ENCODE assay signal across 21 cellular contexts in genomic region chr14:99093532-99094517, GRCh38.
A peak's percentile ranks its signal among the peaks of the same experiment; 100 is the strongest.
DNase-seq lines count a peak whose midpoint lies in the region; ATAC-seq, FAIRE-seq and TF ChIP-seq lines count a peak whose summit lies in the region.
"Had no signal": no experiment of that assay in that cellular context is flagged by ENCODE, and none has a peak within 500 bp of the region (broad histone marks: within the 10 kb centered on the region; RNA-seq: fewer than 3 reads in every experiment).

No MANE protein-coding gene starts in this region.

- H3K27me3 Mint-ChIP-seq in MCF 10A (ENCODE audit: insufficient read depth, unreplicated experiment): no peaks in the 10 kb centered on the region
- no peaks in the 10 kb centered on the region for H3K27me3 Mint-ChIP-seq in WTC11 (ENCODE audit: low read depth)
- H3K27me3 Mint-ChIP-seq in activated T-helper 1 cell treated with anti-CD3 and anti-CD28 coated beads, Interleukin-12 subunit alpha, Interleukin-12 subunit beta, Interleukin-2, Interleukin-4 antibody, amounts not matched to agents 30 ng/mL and 10 ng/mL and 1 ng/mL, durations not matched to agents 14 hours and 24 hours and 36 hours (ENCODE audit: insufficient read depth): no peaks in the 10 kb centered on the region
- H3K27me3 Mint-ChIP-seq: naive thymus-derived CD4-positive, alpha-beta T cell had no signal

- BruUV-seq in MCF 10A (replicated peaks; lab: Mats Ljungman, UMichigan): no TSS peak

- TF ChIP-seq CTCF in breast epithelium (IDR thresholded peaks at IDR 0.05): no peak
- TF ChIP-seq CTCF in MCF 10A (IDR thresholded peaks at IDR 0.05; ENCODE audit: unreplicated experiment): no peak
- no peak for TF ChIP-seq CTCF in WTC11 (IDR thresholded peaks at IDR 0.05)
- TF ChIP-seq CTCF in keratinocyte (optimal IDR thresholded peaks at IDR 0.05 in 1 of 3, IDR thresholded peaks at IDR 0.05 in 1 of 3, conservative IDR thresholded peaks at IDR 0.05 in 1 of 3; ENCODE audit: extremely low read depth in 1 of 3, insufficient read depth in 2 of 3, low read length in 3 of 3): no peak
- TF ChIP-seq CTCF in suprapubic skin (IDR thresholded peaks at IDR 0.05): no peak

- H3K4me2 ChIP-seq in keratinocyte (ENCODE audit: control insufficient read depth, extremely low read depth, insufficient read depth, low read depth, low read length): peak overlapping the region; percentile 20
- H3K4me2 ChIP-seq: BLaER1, SK-N-SH had no signal

- dilution Hi-C loops in keratinocyte (cut with MboI; ENCODE audit: extremely low pct_ligation_motif_present, low sequenced_read_pairs): no loop called here

- CTCF ChIA-PET in MCF 10A (lab: Yijun Ruan, JAX) (interaction anchor here (0.9 kb wide), 1 partner anchor 181 kb away, joined by 3 read pairs; no protein-coding TSS in a partner anchor), WTC11 (lab: Charles Lee) (interaction anchor here (1.1 to 1.2 kb wide), 2 partner anchors 29 to 60 kb away, joined by 3 to 4 read pairs; no protein-coding TSS in a partner anchor)

- H2AFZ ChIP-seq in keratinocyte (ENCODE audit: control insufficient read depth, low read length): peak overlapping the region; percentile 90

- POLR2A ChIA-PET in MCF 10A (lab: Yijun Ruan, JAX) (interaction anchor here (1.0 kb wide), 1 partner anchor 168 kb away, joined by 3 read pairs; no protein-coding TSS in a partner anchor), WTC11 (lab: Charles Lee) (interaction anchor here (1.0 kb wide), 1 partner anchor 8 kb away, joined by 3 read pairs; no protein-coding TSS in a partner anchor)

- H3K9ac ChIP-seq in keratinocyte (ENCODE audit: control insufficient read depth, extremely low read depth, insufficient read depth, low read length): no peak overlapping the region
- H3K9ac ChIP-seq: BLaER1, SK-N-SH had no signal

- no peak for FAIRE-seq in keratinocyte (lab: Jason Lieb, UNC)
- FAIRE-seq: colon had no signal

- H4K20me1 ChIP-seq in keratinocyte (ENCODE audit: control insufficient read depth, extremely low read depth, insufficient read depth, low read length): no peaks in the 10 kb centered on the region
- H4K20me1 ChIP-seq: BLaER1 had no signal

- H3K36me3 ChIP-seq in breast epithelium: no peaks in the 10 kb centered on the region
- H3K36me3 ChIP-seq in keratinocyte (ENCODE audit: control insufficient read depth in 2 of 2, extremely low read depth in 1 of 2, insufficient read depth in 2 of 2, low read length in 2 of 2): no peaks in the 10 kb centered on the region
- no peaks in the 10 kb centered on the region for H3K36me3 ChIP-seq in suprapubic skin
- H3K36me3 ChIP-seq: BLaER1, brain microvascular endothelial cell, MG63, vagina, WERI-Rb-1 had no signal

- no peaks in the 10 kb centered on the region for H3K79me2 ChIP-seq in keratinocyte (ENCODE audit: control insufficient read depth, insufficient read depth, low read length)

- H3K9me3 Mint-ChIP-seq in MCF 10A (ENCODE audit: unreplicated experiment): no peaks in the 10 kb centered on the region
- H3K9me3 Mint-ChIP-seq in WTC11: peaks cover 9% of the 10 kb centered on the region; the same call in 1 of the 2 replicates
- H3K9me3 Mint-ChIP-seq in activated T-helper 1 cell treated with anti-CD3 and anti-CD28 coated beads, Interleukin-12 subunit alpha, Interleukin-12 subunit beta, Interleukin-2, Interleukin-4 antibody, amounts not matched to agents 30 ng/mL and 10 ng/mL and 1 ng/mL, durations not matched to agents 14 hours and 24 hours and 36 hours: peaks cover 7% of the 10 kb centered on the region

- no peaks in the 10 kb centered on the region for H3K9me1 ChIP-seq in keratinocyte (ENCODE audit: control insufficient read depth, extremely low read depth, insufficient read depth, low read length)

- TF ChIP-seq POLR2A in breast epithelium (IDR thresholded peaks at IDR 0.05) (no peak), suprapubic skin (IDR thresholded peaks at IDR 0.05) (no peak)

- no peaks in the 10 kb centered on the region for H3K9me3 ChIP-seq in breast epithelium
- no peaks in the 10 kb centered on the region for H3K9me3 ChIP-seq in keratinocyte (ENCODE audit: control insufficient read depth, low read depth, low read length)
- H3K9me3 ChIP-seq in suprapubic skin: no peaks in the 10 kb centered on the region
- H3K9me3 ChIP-seq: MG63, vagina had no signal

- H3K27ac Mint-ChIP-seq in MCF 10A (ENCODE audit: low read depth, unreplicated experiment): no peak overlapping the region
- H3K27ac Mint-ChIP-seq in WTC11: no peak overlapping the region
- H3K27ac Mint-ChIP-seq in activated T-helper 1 cell treated with anti-CD3 and anti-CD28 coated beads, Interleukin-12 subunit alpha, Interleukin-12 subunit beta, Interleukin-2, Interleukin-4 antibody, amounts not matched to agents 30 ng/mL and 10 ng/mL and 1 ng/mL, durations not matched to agents 14 hours and 24 hours and 36 hours: no peak overlapping the region

- 48% methylated on average over 17 of the region's 17 CpGs for WGBS in suprapubic skin

- no peak overlapping the region for H3K4me3 ChIP-seq in breast epithelium
- H3K4me3 ChIP-seq in keratinocyte (ENCODE audit: control insufficient read depth in 2 of 3, extremely low read depth in 1 of 3, insufficient read depth in 2 of 3, low read depth in 1 of 3, low read length in 3 of 3): no peak overlapping the region
- H3K4me3 ChIP-seq in suprapubic skin: no peak overlapping the region
- H3K4me3 ChIP-seq: BLaER1, MG63, vagina had no signal

- H3K27ac ChIP-seq in breast epithelium (peak overlapping the region; percentile 31 to 32), keratinocyte (ENCODE audit: control insufficient read depth, insufficient read depth, low read length) (no peak overlapping the region), suprapubic skin (peak overlapping the region; percentile 10)
- H3K27ac ChIP-seq: BLaER1, brain microvascular endothelial cell, vagina, WERI-Rb-1 had no signal

- H3K4me3 Mint-ChIP-seq in MCF 10A (ENCODE audit: unreplicated experiment) (no peak overlapping the region), WTC11 (no peak overlapping the region)
- H3K4me3 Mint-ChIP-seq in activated T-helper 1 cell treated with anti-CD3 and anti-CD28 coated beads, Interleukin-12 subunit alpha, Interleukin-12 subunit beta, Interleukin-2, Interleukin-4 antibody, amounts not matched to agents 30 ng/mL and 10 ng/mL and 1 ng/mL, durations not matched to agents 14 hours and 24 hours and 36 hours: no peak overlapping the region
- H3K4me3 Mint-ChIP-seq: naive thymus-derived CD4-positive, alpha-beta T cell had no signal

- H3K4me1 ChIP-seq in breast epithelium (no peaks in the 10 kb centered on the region), keratinocyte (ENCODE audit: control insufficient read depth, extremely low read depth, insufficient read depth, low read length) (peaks cover 16% of the 10 kb centered on the region), suprapubic skin (peaks cover 5% of the 10 kb centered on the region)
- H3K4me1 ChIP-seq: BLaER1, vagina had no signal

- H3K4me1 Mint-ChIP-seq in MCF 10A (ENCODE audit: insufficient read depth, unreplicated experiment): peaks cover 5% of the 10 kb centered on the region
- peaks cover 15% of the 10 kb centered on the region for H3K4me1 Mint-ChIP-seq in WTC11
- no peaks in the 10 kb centered on the region for H3K4me1 Mint-ChIP-seq in activated T-helper 1 cell treated with anti-CD3 and anti-CD28 coated beads, Interleukin-12 subunit alpha, Interleukin-12 subunit beta, Interleukin-2, Interleukin-4 antibody, amounts not matched to agents 30 ng/mL and 10 ng/mL and 1 ng/mL, durations not matched to agents 14 hours and 24 hours and 36 hours (ENCODE audit: low read depth)
- H3K4me1 Mint-ChIP-seq: naive thymus-derived CD4-positive, alpha-beta T cell had no signal

- TF ChIP-seq EP300 in suprapubic skin (IDR thresholded peaks at IDR 0.05): no peak

- H3K27me3 ChIP-seq in breast epithelium (no peaks in the 10 kb centered on the region), keratinocyte (ENCODE audit: control insufficient read depth, extremely low read depth, insufficient read depth, low read length) (no peaks in the 10 kb centered on the region), suprapubic skin (no peaks in the 10 kb centered on the region)
- H3K27me3 ChIP-seq: BLaER1, brain microvascular endothelial cell, MG63, vagina had no signal

- intact Hi-C loops in breast epithelium (cut with DNase I; ENCODE audit: low total_unique reads): no loop called here
- intact Hi-C loops in MCF 10A (cut with micrococcal nuclease): no loop called here
- intact Hi-C loops in activated T-helper 1 cell treated with anti-CD3 and anti-CD28 coated beads, Interleukin-12 subunit alpha, Interleukin-12 subunit beta, Interleukin-2, Interleukin-4 antibody, amounts not matched to agents 30 ng/mL and 10 ng/mL and 1 ng/mL, durations not matched to agents 14 hours and 24 hours and 36 hours (cut with micrococcal nuclease): no loop called here

- DNase-seq in breast epithelium (ENCODE audit: low spot score in 2 of 2): no peak
- no peak for DNase-seq in MCF 10A (ENCODE audit: unreplicated experiment)
- no peak for DNase-seq in WTC11 (ENCODE audit: low spot score)
- DNase-seq in keratinocyte (ENCODE audit: low read depth, low spot score): no peak
- DNase-seq in suprapubic skin (ENCODE audit: low spot score in 2 of 2): no peak
- no peak for DNase-seq in activated T-helper 1 cell treated with anti-CD3 and anti-CD28 coated beads, Interleukin-12 subunit alpha, Interleukin-12 subunit beta, Interleukin-2, Interleukin-4 antibody, amounts not matched to agents 30 ng/mL and 10 ng/mL and 1 ng/mL, durations not matched to agents 14 hours and 24 hours and 36 hours (ENCODE audit: low spot score)
- no peak for DNase-seq in DMS79 treated with DMSO at 0.1 percent for 48 hours (lab: John Stamatoyannopoulos, UW)
- DNase-seq: activated CD4-positive, alpha-beta T cell treated with anti-CD3 and anti-CD28 coated beads, Interleukin-2, amount 50 U/mL, for 48 hours; activated CD8-positive, alpha-beta memory T cell treated with anti-CD3 and anti-CD28 coated beads, Interleukin-2, amount 50 U/mL, for 48 hours; brain microvascular endothelial cell; Calu3; MG63; naive thymus-derived CD4-positive, alpha-beta T cell; NCI-H1694 treated with DMSO at 0.1 percent for 48 hours; NCI-H446 treated with DMSO at 0.1 percent for 48 hours; SK-N-SH; WERI-Rb-1 had no signal

- H3K36me3 Mint-ChIP-seq in MCF 10A (ENCODE audit: insufficient read depth, unreplicated experiment): no peaks in the 10 kb centered on the region
- H3K36me3 Mint-ChIP-seq in WTC11: no peaks in the 10 kb centered on the region
- no peaks in the 10 kb centered on the region for H3K36me3 Mint-ChIP-seq in activated T-helper 1 cell treated with anti-CD3 and anti-CD28 coated beads, Interleukin-12 subunit alpha, Interleukin-12 subunit beta, Interleukin-2, Interleukin-4 antibody, amounts not matched to agents 30 ng/mL and 10 ng/mL and 1 ng/mL, durations not matched to agents 14 hours and 24 hours and 36 hours (ENCODE audit: low read depth)

- peak; percentile 79 for ATAC-seq in WTC11
- ATAC-seq in GM18868 (IDR thresholded peaks at IDR 0.05; ENCODE audit: unreplicated experiment): no peak
- ATAC-seq: naive thymus-derived CD4-positive, alpha-beta T cell had no signal

TF ChIP-seq in WTC11, 78 proteins besides CTCF, POLR2A, EP300 and RAD21 (continues in another document):
- TF ChIP-seq ESRRA (CRISPR knock-in tag; IDR thresholded peaks at IDR 0.05; ENCODE audit: borderline replicate concordance) (no peak), NFE2L1 (CRISPR knock-in tag; IDR thresholded peaks at IDR 0.05) (no peak), ETV6 (CRISPR knock-in tag; IDR thresholded peaks at IDR 0.05) (peak; percentile 44; the same call in 1 of the 2 replicates), NR3C1 (CRISPR knock-in tag; conservative IDR thresholded peaks at IDR 0.05; ENCODE audit: low read depth) (0 out of 2 replicates have a peak, but pooled peaks have one; percentile 41)
